Comparison of ENCODE assay signal across 17 cellular contexts in genomic region chr3:98008751-98009373, GRCh38. TPM values are rescaled to one million over a fixed set of nuclear protein-coding genes. Genes with fewer than 3 reads are reported as not detected.
DNase-seq lines count a peak whose midpoint lies in the region; ATAC-seq and TF ChIP-seq lines count a peak whose summit lies in the region.
"Had no signal": no experiment of that assay in that cellular context is flagged by ENCODE, and none has a peak within 500 bp of the region (broad histone marks: within the 10 kb centered on the region; RNA-seq: fewer than 3 reads in every experiment).

No MANE protein-coding gene starts in this region.

- H3K9me3 ChIP-seq in SU-DHL-6 (ENCODE audit: insufficient read depth, low read length), result no peaks in the 10 kb centered on the region
- H3K9me3 ChIP-seq: SJSA1 had no signal

- peak overlapping the region; percentile 3 for H2AFZ ChIP-seq in SU-DHL-6 (ENCODE audit: low read depth, low read length, severe bottlenecking)
- H2AFZ ChIP-seq: parathyroid adenoma had no signal

- no peaks in the 10 kb centered on the region for H3K36me3 Mint-ChIP-seq in type B pancreatic cell
- H3K36me3 Mint-ChIP-seq: activated naive CD4-positive, alpha-beta T cell treated with anti-CD3 and anti-CD28 coated beads, Interleukin-2, amount 50 U/mL, for 24 hours; mesothelial cell of epicardium had no signal

- no peaks in the 10 kb centered on the region for H3K36me3 ChIP-seq in SU-DHL-6 (ENCODE audit: low read length)
- H3K36me3 ChIP-seq: SJSA1 had no signal

- no peak overlapping the region for H3K4me3 ChIP-seq in SU-DHL-6 (ENCODE audit: insufficient read depth, low read length, poor library complexity, severe bottlenecking)
- H3K4me3 ChIP-seq: SJSA1 had no signal

- no peak for DNase-seq in NK-92 treated with Interleukin-12 subunit alpha and Interleukin-12 subunit beta, amount 100 ng/mL, for 24 hours (lab: John Stamatoyannopoulos, UW)
- DNase-seq in NCI-H187 (lab: John Stamatoyannopoulos, UW) (no peak), type B pancreatic cell (ENCODE audit: extremely low spot score, unreplicated experiment) (no peak)
- DNase-seq: activated CD4-positive, alpha-beta T cell treated with anti-CD3 and anti-CD28 coated beads, Interleukin-2, amount 50 U/mL, for 4 hours; Calu3; NCI-H510A; stimulated activated naive CD4-positive, alpha-beta T cell treated with Interleukin-2 at 50 U/mL for 16 hours had no signal

- no peak overlapping the region for H3K9ac ChIP-seq in SU-DHL-6 (ENCODE audit: low read length)
- H3K9ac ChIP-seq: parathyroid adenoma had no signal

- H3K27me3 ChIP-seq in SU-DHL-6 (ENCODE audit: low read length), result no peaks in the 10 kb centered on the region
- H3K27me3 ChIP-seq: SJSA1 had no signal

- H3F3A ChIP-seq in SU-DHL-6 (ENCODE audit: insufficient read depth), result 0 out of 2 replicates have a peak, but pooled peaks cover under 1% of the 10 kb centered on the region

- no peaks in the 10 kb centered on the region for H3K79me2 ChIP-seq in SU-DHL-6 (ENCODE audit: insufficient read depth, low read length)
- H3K79me2 ChIP-seq: parathyroid adenoma had no signal

- H3K4me3 Mint-ChIP-seq in type B pancreatic cell, result no peak overlapping the region
- H3K4me3 Mint-ChIP-seq: activated naive CD4-positive, alpha-beta T cell treated with anti-CD3 and anti-CD28 coated beads, Interleukin-2, amount 50 U/mL, for 24 hours; mesothelial cell of epicardium had no signal

- H3K27ac Mint-ChIP-seq in type B pancreatic cell, result no peak overlapping the region
- H3K27ac Mint-ChIP-seq: activated naive CD4-positive, alpha-beta T cell treated with anti-CD3 and anti-CD28 coated beads, Interleukin-2, amount 50 U/mL, for 24 hours; mesothelial cell of epicardium had no signal

- peak; percentile 61 for ATAC-seq in GM18909 (IDR thresholded peaks at IDR 0.05; ENCODE audit: poor library complexity, unreplicated experiment)
- ATAC-seq in GM21515 (IDR thresholded peaks at IDR 0.05; ENCODE audit: unreplicated experiment), result peak; percentile 72
- peak; percentile 79 for ATAC-seq in HG03025 (IDR thresholded peaks at IDR 0.05; ENCODE audit: low FRiP score, unreplicated experiment)

- H3K27me3 Mint-ChIP-seq in type B pancreatic cell, result peaks cover 3% of the 10 kb centered on the region
- H3K27me3 Mint-ChIP-seq: activated naive CD4-positive, alpha-beta T cell treated with anti-CD3 and anti-CD28 coated beads, Interleukin-2, amount 50 U/mL, for 24 hours had no signal

- H3K4me2 ChIP-seq in SU-DHL-6 (ENCODE audit: low read depth, low read length, poor library complexity, severe bottlenecking), result no peak overlapping the region

- no peaks in the 10 kb centered on the region for H3K9me3 Mint-ChIP-seq in type B pancreatic cell
- H3K9me3 Mint-ChIP-seq: activated naive CD4-positive, alpha-beta T cell treated with anti-CD3 and anti-CD28 coated beads, Interleukin-2, amount 50 U/mL, for 24 hours had no signal

- no peaks in the 10 kb centered on the region for H3K9me2 ChIP-seq in SU-DHL-6 (replicated peaks; ENCODE audit: insufficient read depth, low read length)

- no peak for TF ChIP-seq CTCF in SU-DHL-6 (IDR thresholded peaks at IDR 0.05; ENCODE audit: insufficient read depth, low read length, poor library complexity, severe bottlenecking)
- TF ChIP-seq CTCF in type B pancreatic cell (conservative IDR thresholded peaks at IDR 0.05), result no peak

- no peaks in the 10 kb centered on the region for H4K20me1 ChIP-seq in SU-DHL-6 (ENCODE audit: low read depth, low read length)

- H3K4me1 Mint-ChIP-seq in type B pancreatic cell (ENCODE audit: unreplicated experiment), result peaks cover 3% of the 10 kb centered on the region

- H3K27ac ChIP-seq in SU-DHL-6 (ENCODE audit: low read depth, low read length), result no peak overlapping the region
- H3K27ac ChIP-seq: HL-60, parathyroid adenoma, SJSA1 had no signal

RNA-seq across cellular contexts. Expression of gene GABRR3, which starts 26.3 kb away (rescaled TPM):
- not detected in 2 replicates for total RNA-seq in type B pancreatic cell (ENCODE audit: low replicate concordance)
- total RNA-seq: Calu3, fibroblast of lung, mesothelial cell of epicardium, SJSA1 had no signal

RNA-seq across cellular contexts. Expression of gene RIOX2, which starts 36.6 kb away (rescaled TPM):
- 22.3 and 27.9 TPM in 2 replicates for total RNA-seq in type B pancreatic cell (ENCODE audit: low replicate concordance)
